ENCODE assay signal across 1 cellular context in genomic region chr9:69153707-69154521, GRCh38.
A peak's percentile ranks its signal among the peaks of the same experiment; 100 is the strongest.
TF ChIP-seq lines count a peak whose summit lies in the region.

No MANE protein-coding gene starts in this region.

TF ChIP-seq in HepG2, 621 proteins besides CTCF, POLR2A, EP300 and RAD21 (continued from another document and continues in another):
- TF ChIP-seq ELK4 (CRISPR knock-in tag; IDR thresholded peaks at IDR 0.05; ENCODE audit: borderline replicate concordance) = no peak
- 0 out of 2 replicates have a peak, but pooled peaks have one; percentile 49 for TF ChIP-seq ESRRA (CRISPR knock-in tag; IDR thresholded peaks at IDR 0.05; ENCODE audit: low read depth)
- TF ChIP-seq E2F1 (CRISPR knock-in tag; IDR thresholded peaks at IDR 0.05) = no peak
- no peak for TF ChIP-seq ZNF329 (CRISPR knock-in tag; IDR thresholded peaks at IDR 0.05; ENCODE audit: low read depth)
- TF ChIP-seq ZGPAT (CRISPR knock-in tag; IDR thresholded peaks at IDR 0.05) = no peak
- 0 out of 2 replicates have a peak, but pooled peaks have one; percentile 29 for TF ChIP-seq ZBTB7B (CRISPR knock-in tag; IDR thresholded peaks at IDR 0.05)
- no peak for TF ChIP-seq ZNF639 (CRISPR knock-in tag; conservative IDR thresholded peaks at IDR 0.05)
- no peak for TF ChIP-seq ZFYVE20 (CRISPR knock-in tag; IDR thresholded peaks at IDR 0.05; ENCODE audit: borderline replicate concordance, low read depth)
- no peak for TF ChIP-seq FOSL1 (CRISPR knock-in tag; IDR thresholded peaks at IDR 0.05; ENCODE audit: borderline replicate concordance)
- no peak; the same call in 1 of the 2 replicates for TF ChIP-seq HMG20B (CRISPR knock-in tag; conservative IDR thresholded peaks at IDR 0.05)
- no peak for TF ChIP-seq ZNF777 (CRISPR knock-in tag; IDR thresholded peaks at IDR 0.05)
- peak; percentile 17; the same call in 1 of the 2 replicates for TF ChIP-seq KDM6A (CRISPR knock-in tag; IDR thresholded peaks at IDR 0.05; ENCODE audit: low read depth)
- no peak for TF ChIP-seq CBX2 (IDR thresholded peaks at IDR 0.05; ENCODE audit: low read depth, low read length)
- TF ChIP-seq CBX2 (CRISPR knock-in tag; IDR thresholded peaks at IDR 0.05; ENCODE audit: low read depth) = no peak
- TF ChIP-seq GTF3A (CRISPR knock-in tag; conservative IDR thresholded peaks at IDR 0.05) = no peak
- no peak for TF ChIP-seq JDP2 (CRISPR knock-in tag; IDR thresholded peaks at IDR 0.05; ENCODE audit: borderline replicate concordance)
- no peak for TF ChIP-seq MXI1 (IDR thresholded peaks at IDR 0.05; ENCODE audit: borderline replicate concordance, low read depth, low read length)
- TF ChIP-seq ZNF589 (CRISPR knock-in tag; conservative IDR thresholded peaks at IDR 0.05) = no peak
- peak; percentile 90 for TF ChIP-seq ARID3A (IDR thresholded peaks at IDR 0.05; ENCODE audit: low read depth, low read length)
- TF ChIP-seq ZNF354B (CRISPR knock-in tag; IDR thresholded peaks at IDR 0.05) = no peak
- no peak for TF ChIP-seq HNRNPK (IDR thresholded peaks at IDR 0.05; ENCODE audit: low read depth, low read length, poor library complexity, severe bottlenecking)
- TF ChIP-seq KDM5B (CRISPR knock-in tag; IDR thresholded peaks at IDR 0.05; ENCODE audit: borderline replicate concordance) = no peak
- TF ChIP-seq TBL1XR1 (IDR thresholded peaks at IDR 0.05; ENCODE audit: borderline replicate concordance, low read length, partially characterized antibody) = no peak
- TF ChIP-seq ZNF317 (CRISPR knock-in tag; IDR thresholded peaks at IDR 0.05) = no peak
- no peak for TF ChIP-seq ZNF34 (CRISPR knock-in tag; IDR thresholded peaks at IDR 0.05; ENCODE audit: borderline replicate concordance)
- no peak for TF ChIP-seq ZNF234 (CRISPR knock-in tag; conservative IDR thresholded peaks at IDR 0.05)
- TF ChIP-seq IRF1 (CRISPR knock-in tag; IDR thresholded peaks at IDR 0.05; ENCODE audit: low read depth) = no peak
- no peak for TF ChIP-seq ZNF619 (CRISPR knock-in tag; IDR thresholded peaks at IDR 0.05)
- TF ChIP-seq ZNF414 (CRISPR knock-in tag; IDR thresholded peaks at IDR 0.05) = no peak
- no peak for TF ChIP-seq ZFP1 (CRISPR knock-in tag; IDR thresholded peaks at IDR 0.05)
- no peak for TF ChIP-seq SOX6 (IDR thresholded peaks at IDR 0.05)
- peak; percentile 84 for TF ChIP-seq SOX6 (CRISPR knock-in tag; IDR thresholded peaks at IDR 0.05)
- no peak for TF ChIP-seq HES4 (CRISPR knock-in tag; IDR thresholded peaks at IDR 0.05; ENCODE audit: borderline replicate concordance)
- peak; percentile 46; the same call in 1 of the 2 replicates for TF ChIP-seq ZBTB33 (CRISPR knock-in tag; IDR thresholded peaks at IDR 0.05)
- TF ChIP-seq ZNF746 (CRISPR knock-in tag; IDR thresholded peaks at IDR 0.05) = no peak
- TF ChIP-seq ZNF276 (CRISPR knock-in tag; IDR thresholded peaks at IDR 0.05; ENCODE audit: low read depth) = no peak
- TF ChIP-seq ZSCAN21 (CRISPR knock-in tag; IDR thresholded peaks at IDR 0.05; ENCODE audit: borderline replicate concordance) = no peak
- TF ChIP-seq MEF2D (CRISPR knock-in tag; IDR thresholded peaks at IDR 0.05) = no peak
- TF ChIP-seq ELF3 (CRISPR knock-in tag; IDR thresholded peaks at IDR 0.05) = peak; percentile 38; the same call in 1 of the 2 replicates
- no peak for TF ChIP-seq ZNF569 (CRISPR knock-in tag; IDR thresholded peaks at IDR 0.05; ENCODE audit: borderline replicate concordance)
- 0 out of 2 replicates have a peak, but pooled peaks have one; percentile 36 for TF ChIP-seq TGIF2 (CRISPR knock-in tag; IDR thresholded peaks at IDR 0.05)
- no peak for TF ChIP-seq KAT7 (CRISPR knock-in tag; IDR thresholded peaks at IDR 0.05; ENCODE audit: borderline replicate concordance)
- TF ChIP-seq ZNF337 (CRISPR knock-in tag; IDR thresholded peaks at IDR 0.05; ENCODE audit: borderline replicate concordance, low read depth) = no peak
- TF ChIP-seq PRPF4 (IDR thresholded peaks at IDR 0.05; ENCODE audit: low read depth, low read length, poor library complexity, severe bottlenecking) = no peak
- no peak for TF ChIP-seq POLR2G (IDR thresholded peaks at IDR 0.05; ENCODE audit: low read depth, low read length)
- no peak for TF ChIP-seq ADNP (CRISPR knock-in tag; IDR thresholded peaks at IDR 0.05)
- no peak for TF ChIP-seq ZSCAN31 (CRISPR knock-in tag; IDR thresholded peaks at IDR 0.05; ENCODE audit: low read depth)
- TF ChIP-seq ZSCAN30 (CRISPR knock-in tag; IDR thresholded peaks at IDR 0.05) = no peak
- TF ChIP-seq ZSCAN22 (CRISPR knock-in tag; IDR thresholded peaks at IDR 0.05) = no peak
- no peak for TF ChIP-seq TCF12 (IDR thresholded peaks at IDR 0.05)
- TF ChIP-seq TCF12 (CRISPR knock-in tag; IDR thresholded peaks at IDR 0.05) = no peak
- TF ChIP-seq E2F2 (CRISPR knock-in tag; IDR thresholded peaks at IDR 0.05; ENCODE audit: borderline replicate concordance) = no peak
- TF ChIP-seq AGO1 (IDR thresholded peaks at IDR 0.05; ENCODE audit: low read depth, low read length, poor library complexity, severe bottlenecking) = no peak
- TF ChIP-seq RBFOX2 (IDR thresholded peaks at IDR 0.05; ENCODE audit: low read depth, low read length) = no peak
- no peak for TF ChIP-seq TFDP2 (CRISPR knock-in tag; IDR thresholded peaks at IDR 0.05)
- no peak for TF ChIP-seq ZSCAN25 (CRISPR knock-in tag; IDR thresholded peaks at IDR 0.05)
- no peak for TF ChIP-seq KDM5A (IDR thresholded peaks at IDR 0.05; ENCODE audit: borderline replicate concordance, low read length)
- TF ChIP-seq ZSCAN9 (CRISPR knock-in tag; IDR thresholded peaks at IDR 0.05; ENCODE audit: borderline replicate concordance) = 0 out of 2 replicates have a peak, but pooled peaks have one; percentile 13
- TF ChIP-seq ZNF841 (CRISPR knock-in tag; IDR thresholded peaks at IDR 0.05; ENCODE audit: borderline replicate concordance) = no peak
- no peak for TF ChIP-seq FOXP1 (IDR thresholded peaks at IDR 0.05)
- peak; percentile 65; the same call in 1 of the 2 replicates for TF ChIP-seq FOXP1 (CRISPR knock-in tag; IDR thresholded peaks at IDR 0.05)
- no peak for TF ChIP-seq DNMT1 (CRISPR knock-in tag; IDR thresholded peaks at IDR 0.05)
